In the genomic region with DNA sequence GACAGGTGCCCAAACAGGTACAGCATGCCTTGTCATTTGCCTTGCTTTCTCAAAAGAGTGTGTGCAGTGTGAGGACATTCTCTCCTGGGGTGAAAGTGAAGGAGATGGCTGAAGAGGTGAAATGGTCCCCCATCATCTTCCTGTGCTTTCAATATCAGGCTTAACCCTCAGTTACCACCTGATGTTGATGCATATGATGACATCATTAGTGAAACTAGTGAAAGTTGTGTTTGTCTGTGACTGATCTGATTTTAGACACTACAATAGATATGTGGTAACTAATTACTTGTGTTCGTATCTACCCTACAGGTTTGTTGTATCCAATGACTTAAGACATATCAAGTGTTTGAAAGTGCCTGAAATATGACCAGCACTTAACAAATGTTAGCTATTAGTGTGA, we compare ENCODE assay signal across 2 cellular contexts.
TF ChIP-seq lines count a peak whose summit lies in the region.

No MANE protein-coding gene starts in this region.

TF ChIP-seq in HepG2, 621 proteins besides CTCF, POLR2A, EP300 and RAD21:
- TF ChIP-seq ATF7 (IDR thresholded peaks at IDR 0.05) = peak; percentile 91
- TF ChIP-seq ATF7 (CRISPR knock-in tag; IDR thresholded peaks at IDR 0.05) = no peak
- TF ChIP-seq CREB1 (IDR thresholded peaks at IDR 0.05) = peak; percentile 54; the same call in 1 of the 2 replicates
- TF ChIP-seq CREB1 (CRISPR knock-in tag; IDR thresholded peaks at IDR 0.05) = no peak
- TF ChIP-seq, protein P1, sequence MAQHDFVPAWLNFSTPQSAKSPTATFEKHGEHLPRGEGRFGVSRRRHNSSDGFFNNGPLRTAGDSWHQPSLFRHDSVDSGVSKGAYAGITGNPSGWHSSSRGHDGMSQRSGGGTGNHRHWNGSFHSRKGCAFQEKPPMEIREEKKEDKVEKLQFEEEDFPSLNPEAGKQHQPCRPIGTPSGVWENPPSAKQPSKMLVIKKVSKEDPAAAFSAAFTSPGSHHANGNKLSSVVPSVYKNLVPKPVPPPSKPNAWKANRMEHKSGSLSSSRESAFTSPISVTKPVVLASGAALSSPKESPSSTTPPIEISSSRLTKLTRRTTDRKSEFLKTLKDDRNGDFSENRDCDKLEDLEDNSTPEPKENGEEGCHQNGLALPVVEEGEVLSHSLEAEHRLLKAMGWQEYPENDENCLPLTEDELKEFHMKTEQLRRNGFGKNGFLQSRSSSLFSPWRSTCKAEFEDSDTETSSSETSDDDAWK (CRISPR knock-in tag; IDR thresholded peaks at IDR 0.05) = no peak
- TF ChIP-seq ARNT (IDR thresholded peaks at IDR 0.05) = no peak
- TF ChIP-seq RXRB (CRISPR knock-in tag; IDR thresholded peaks at IDR 0.05; ENCODE audit: borderline replicate concordance) = no peak
- no peak for TF ChIP-seq ZNF350 (CRISPR knock-in tag; IDR thresholded peaks at IDR 0.05; ENCODE audit: borderline replicate concordance, low read depth)
- TF ChIP-seq BCL6 (CRISPR knock-in tag; IDR thresholded peaks at IDR 0.05) = no peak
- no peak for TF ChIP-seq YY1 (IDR thresholded peaks at IDR 0.05; ENCODE audit: insufficient read depth, insufficient replicate concordance, low read depth, low read length)
- TF ChIP-seq ZFP41 (CRISPR knock-in tag; IDR thresholded peaks at IDR 0.05; ENCODE audit: borderline replicate concordance) = no peak
- TF ChIP-seq, protein P2, sequence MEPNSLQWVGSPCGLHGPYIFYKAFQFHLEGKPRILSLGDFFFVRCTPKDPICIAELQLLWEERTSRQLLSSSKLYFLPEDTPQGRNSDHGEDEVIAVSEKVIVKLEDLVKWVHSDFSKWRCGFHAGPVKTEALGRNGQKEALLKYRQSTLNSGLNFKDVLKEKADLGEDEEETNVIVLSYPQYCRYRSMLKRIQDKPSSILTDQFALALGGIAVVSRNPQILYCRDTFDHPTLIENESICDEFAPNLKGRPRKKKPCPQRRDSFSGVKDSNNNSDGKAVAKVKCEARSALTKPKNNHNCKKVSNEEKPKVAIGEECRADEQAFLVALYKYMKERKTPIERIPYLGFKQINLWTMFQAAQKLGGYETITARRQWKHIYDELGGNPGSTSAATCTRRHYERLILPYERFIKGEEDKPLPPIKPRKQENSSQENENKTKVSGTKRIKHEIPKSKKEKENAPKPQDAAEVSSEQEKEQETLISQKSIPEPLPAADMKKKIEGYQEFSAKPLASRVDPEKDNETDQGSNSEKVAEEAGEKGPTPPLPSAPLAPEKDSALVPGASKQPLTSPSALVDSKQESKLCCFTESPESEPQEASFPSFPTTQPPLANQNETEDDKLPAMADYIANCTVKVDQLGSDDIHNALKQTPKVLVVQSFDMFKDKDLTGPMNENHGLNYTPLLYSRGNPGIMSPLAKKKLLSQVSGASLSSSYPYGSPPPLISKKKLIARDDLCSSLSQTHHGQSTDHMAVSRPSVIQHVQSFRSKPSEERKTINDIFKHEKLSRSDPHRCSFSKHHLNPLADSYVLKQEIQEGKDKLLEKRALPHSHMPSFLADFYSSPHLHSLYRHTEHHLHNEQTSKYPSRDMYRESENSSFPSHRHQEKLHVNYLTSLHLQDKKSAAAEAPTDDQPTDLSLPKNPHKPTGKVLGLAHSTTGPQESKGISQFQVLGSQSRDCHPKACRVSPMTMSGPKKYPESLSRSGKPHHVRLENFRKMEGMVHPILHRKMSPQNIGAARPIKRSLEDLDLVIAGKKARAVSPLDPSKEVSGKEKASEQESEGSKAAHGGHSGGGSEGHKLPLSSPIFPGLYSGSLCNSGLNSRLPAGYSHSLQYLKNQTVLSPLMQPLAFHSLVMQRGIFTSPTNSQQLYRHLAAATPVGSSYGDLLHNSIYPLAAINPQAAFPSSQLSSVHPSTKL (CRISPR knock-in tag; IDR thresholded peaks at IDR 0.05) = no peak
- no peak for TF ChIP-seq ZNF703 (CRISPR knock-in tag; IDR thresholded peaks at IDR 0.05; ENCODE audit: borderline replicate concordance)
- TF ChIP-seq RARG (CRISPR knock-in tag; IDR thresholded peaks at IDR 0.05; ENCODE audit: low read depth) = no peak

TF ChIP-seq in GM12878, 131 proteins besides CTCF, POLR2A, EP300 and RAD21:
- TF ChIP-seq CHD2 (IDR thresholded peaks at IDR 0.05; ENCODE audit: borderline replicate concordance, low read depth, low read length) (no peak), ATF7 (IDR thresholded peaks at IDR 0.05; ENCODE audit: low read depth) (peak; percentile 63)
